In the genomic region with DNA sequence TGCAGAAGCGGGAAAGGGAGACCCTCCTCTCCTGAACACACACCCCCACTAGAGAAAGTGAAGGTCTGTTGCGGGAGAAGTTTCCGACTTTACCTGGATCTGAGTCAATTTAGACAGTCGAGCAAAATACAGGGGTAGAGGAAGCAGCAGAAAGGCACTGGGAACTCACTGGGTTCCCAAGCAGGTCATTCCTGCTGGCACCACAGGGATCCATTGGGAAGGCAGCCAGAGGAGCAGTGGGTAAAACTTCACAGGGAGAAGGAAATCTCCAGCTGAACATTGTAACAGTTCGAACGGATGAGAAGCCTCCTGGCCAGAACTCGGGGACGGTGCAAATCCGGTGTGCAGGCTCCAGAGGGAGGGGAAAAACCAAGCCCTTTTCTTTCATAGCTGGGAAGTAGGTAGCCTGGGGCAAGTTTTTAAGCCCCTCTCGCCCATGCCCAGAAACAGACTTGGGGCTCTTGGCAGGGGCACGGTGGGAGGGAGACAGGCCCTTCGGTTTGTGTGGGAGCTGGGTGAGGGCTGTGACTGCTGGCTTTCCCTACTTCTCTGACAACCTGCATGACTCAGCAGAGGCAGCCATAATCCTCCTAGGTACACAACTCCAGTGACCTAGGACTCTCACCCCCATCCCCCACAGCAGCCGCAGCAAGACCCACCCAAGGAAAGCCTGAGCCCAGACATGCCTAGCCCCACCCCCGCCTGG, we compare ENCODE assay signal across 17 cellular contexts. TPM values are rescaled to one million over a fixed set of nuclear protein-coding genes. Genes with fewer than 3 reads are reported as not detected.
"Had no signal": no experiment of that assay in that cellular context is flagged by ENCODE, and none has a peak within 500 bp of the region (broad histone marks: within the 10 kb centered on the region; RNA-seq: fewer than 3 reads in every experiment).

No MANE protein-coding gene starts in this region.

- H3K36me3 Mint-ChIP-seq: natural killer cell had no signal

- H3K9me3 ChIP-seq: colonic mucosa, sigmoid colon, thoracic aorta had no signal

- H3K4me3 ChIP-seq: colonic mucosa, sigmoid colon, thoracic aorta had no signal

- H3K4me1 ChIP-seq: colonic mucosa, sigmoid colon had no signal

- H3K4me3 Mint-ChIP-seq: activated CD4-positive, alpha-beta memory T cell treated with anti-CD3 and anti-CD28 coated beads, Interleukin-2, amount 10 ng/mL, durations not matched to agents 7 days and 5 days; activated T-cell treated with anti-CD3 and anti-CD28 coated beads, Interleukin-2, amount 50 U/mL, for 72 hours; natural killer cell; stimulated activated naive CD8-positive, alpha-beta T cell treated with anti-CD3 and anti-CD28 coated beads, Interleukin-15, Interleukin-2, amounts not matched to agents 100 ng/mL and 50 ng/mL, for 24 hours had no signal

- ATAC-seq: activated T-cell treated with anti-CD3 and anti-CD28 coated beads, Interleukin-2, amount 50 U/mL, for 72 hours; natural killer cell had no signal

- H3K27me3 ChIP-seq: colonic mucosa, sigmoid colon had no signal

- H3K4me1 Mint-ChIP-seq: natural killer cell had no signal

- H3K9me3 Mint-ChIP-seq: activated CD4-positive, alpha-beta memory T cell treated with anti-CD3 and anti-CD28 coated beads, Interleukin-2, amount 10 ng/mL, durations not matched to agents 7 days and 5 days had no signal

- FAIRE-seq: bronchial epithelial cell had no signal

- H3K27ac Mint-ChIP-seq: activated CD4-positive, alpha-beta memory T cell treated with anti-CD3 and anti-CD28 coated beads, Interleukin-2, amount 10 ng/mL, durations not matched to agents 7 days and 5 days; activated T-cell treated with anti-CD3 and anti-CD28 coated beads, Interleukin-2, amount 50 U/mL, for 72 hours; natural killer cell; stimulated activated naive CD8-positive, alpha-beta T cell treated with anti-CD3 and anti-CD28 coated beads, Interleukin-15, Interleukin-2, amounts not matched to agents 100 ng/mL and 50 ng/mL, for 24 hours had no signal

- H3K27ac ChIP-seq: colonic mucosa, epithelial cell of prostate, sigmoid colon, thoracic aorta had no signal

- H3K36me3 ChIP-seq: colonic mucosa, sigmoid colon, thoracic aorta had no signal

- DNase-seq: activated CD4-positive, alpha-beta memory T cell treated with anti-CD3 and anti-CD28 coated beads, Interleukin-2, amount 10 ng/mL, durations not matched to agents 7 days and 5 days; activated gamma-delta T cell treated with Interleukin-2 at 50 U/mL for 16 hours; activated T-cell treated with anti-CD3 and anti-CD28 coated beads, Interleukin-2, amount 50 U/mL, for 72 hours; aorta; colonic mucosa; effector CD8-positive, alpha-beta T cell; hypothalamus; natural killer cell; sigmoid colon; stimulated activated CD4-positive, alpha-beta T cell treated with anti-CD3 and anti-CD28 coated beads, Interleukin-12 subunit alpha, Interleukin-12 subunit beta, amount 100 ng/mL, for 4 hours; T-helper 9 cell had no signal

RNA-seq across cellular contexts. Expression of gene DDC, which starts 51.9 kb away (rescaled TPM):
- total RNA-seq: activated CD4-positive, alpha-beta memory T cell treated with anti-CD3 and anti-CD28 coated beads, Interleukin-2, amount 10 ng/mL, durations not matched to agents 7 days and 5 days; activated T-cell treated with anti-CD3 and anti-CD28 coated beads, Interleukin-2, amount 50 U/mL, for 72 hours; aorta; bronchial epithelial cell; glomerular endothelial cell; mononuclear cell; natural killer cell had no signal
